ENCODE assay signal across 19 cellular contexts in genomic region chr16:69941251-69942098, GRCh38. TPM values are rescaled to one million over a fixed set of nuclear protein-coding genes. Genes with fewer than 3 reads are reported as not detected.
DNase-seq lines count a peak whose midpoint lies in the region; ATAC-seq and TF ChIP-seq lines count a peak whose summit lies in the region.
"Had no signal": no experiment of that assay in that cellular context is flagged by ENCODE, and none has a peak within 500 bp of the region (broad histone marks: within the 10 kb centered on the region; RNA-seq: fewer than 3 reads in every experiment).

No MANE protein-coding gene starts in this region.

- CTCF ChIA-PET in Caco-2 (lab: Charles Lee) = no interaction called here

- H3K4me1 ChIP-seq in osteoblast (ENCODE audit: insufficient read depth, low read length) = no peaks in the 10 kb centered on the region
- H3K4me1 ChIP-seq in aorta (ENCODE audit: control insufficient read depth in 1 of 2, insufficient read depth in 2 of 2, low read length in 2 of 2) = peaks cover 0 to 6% of the 10 kb centered on the region in 2 donors
- H3K4me1 ChIP-seq in Caco-2 = no peaks in the 10 kb centered on the region
- H3K4me1 ChIP-seq: A549 had no signal

- peak; percentile 13 for ATAC-seq in aorta (ENCODE audit: low FRiP score)
- ATAC-seq: A549, gastroesophageal sphincter, Panc1, SK-N-SH treated with all-trans-retinoic acid at 6 μM for 48 hours had no signal

- no peak overlapping the region for H3K27ac Mint-ChIP-seq in Caco-2 (ENCODE audit: unreplicated experiment)
- H3K27ac Mint-ChIP-seq: CD4-positive, alpha-beta T cell had no signal

- H3K36me3 Mint-ChIP-seq in Caco-2 (ENCODE audit: insufficient read depth, unreplicated experiment) = peaks cover 10% of the 10 kb centered on the region

- TF ChIP-seq CTCF in fibroblast of villous mesenchyme (IDR thresholded peaks at IDR 0.05; ENCODE audit: insufficient read depth, low read depth, low read length) = no peak
- TF ChIP-seq CTCF in osteoblast (IDR thresholded peaks at IDR 0.05; ENCODE audit: extremely low read depth, low read depth, low read length) = no peak
- no peak for TF ChIP-seq CTCF in Caco-2 (IDR thresholded peaks at IDR 0.05; ENCODE audit: insufficient read depth in 1 of 2, low read depth in 1 of 2, low read length in 1 of 2, severe bottlenecking in 1 of 2, unreplicated experiment in 1 of 2)

- H3K27ac ChIP-seq in osteoblast (ENCODE audit: low read depth, low read length) (no peak overlapping the region), aorta (ENCODE audit: low read depth in 1 of 2, low read length in 2 of 2) (peak overlapping the region in 1 of 2 donors; percentile 79)
- H3K27ac ChIP-seq: A549, gastroesophageal sphincter, ovary had no signal

- H3K4me2 ChIP-seq in osteoblast (ENCODE audit: insufficient read depth, low read length) = no peak overlapping the region
- H3K4me2 ChIP-seq: A549 had no signal

- no peaks in the 10 kb centered on the region for H3K4me1 Mint-ChIP-seq in Caco-2 (ENCODE audit: low read depth, unreplicated experiment)

- H3K9me3 ChIP-seq in osteoblast (ENCODE audit: low read depth, low read length) (no peaks in the 10 kb centered on the region), aorta (ENCODE audit: control insufficient read depth, low read length) (no peaks in the 10 kb centered on the region), Caco-2 (no peaks in the 10 kb centered on the region)
- H3K9me3 ChIP-seq: A549, gastroesophageal sphincter, ovary had no signal

- BruUV-seq in Caco-2 (replicated peaks; lab: Mats Ljungman, UMichigan) = no TSS peak

- intact Hi-C loops in aorta (cut with DNase I) (no loop called here), Caco-2 (cut with micrococcal nuclease; ENCODE audit: unreplicated experiment) (no loop called here)

- no peak overlapping the region for H3K4me3 Mint-ChIP-seq in Caco-2 (ENCODE audit: unreplicated experiment)
- H3K4me3 Mint-ChIP-seq: CD4-positive, alpha-beta T cell had no signal

- H3K27me3 Mint-ChIP-seq in Caco-2 (ENCODE audit: insufficient read depth, unreplicated experiment) = no peaks in the 10 kb centered on the region
- H3K27me3 Mint-ChIP-seq: CD4-positive, alpha-beta T cell had no signal

- no peaks in the 10 kb centered on the region for H3K79me2 ChIP-seq in osteoblast (ENCODE audit: insufficient read depth, low read length)

- no peak overlapping the region for H3K4me3 ChIP-seq in fibroblast of villous mesenchyme (ENCODE audit: low read depth, low read length)
- no peak overlapping the region for H3K4me3 ChIP-seq in osteoblast (ENCODE audit: insufficient read depth, low read length)
- H3K4me3 ChIP-seq in aorta (ENCODE audit: low read length in 2 of 2) = no peak overlapping the region
- H3K4me3 ChIP-seq in Caco-2 (ENCODE audit: low read depth, low read length) = no peak overlapping the region
- H3K4me3 ChIP-seq: A549, gastroesophageal sphincter, ovary, skin epidermis had no signal

- peak; percentile 2 for DNase-seq in stimulated activated CD4-positive, alpha-beta T cell treated with anti-CD3 and anti-CD28 coated beads, Interleukin-4, amount 100 ng/mL, for 24 hours
- DNase-seq in stimulated activated CD4-positive, alpha-beta T cell treated with anti-CD3 and anti-CD28 coated beads, Interleukin-2, amount 100 ng/mL, for 24 hours = no peak
- peak; percentile 28 for DNase-seq in fibroblast of villous mesenchyme (ENCODE audit: low read depth)
- peak; percentile 63 for DNase-seq in osteoblast (ENCODE audit: insufficient read length, low spot score, missing footprints)
- DNase-seq in aorta = peak in 1 of 2 donors; percentile 74
- DNase-seq in stimulated activated CD4-positive, alpha-beta T cell treated with anti-CD3 and anti-CD28 coated beads, Interleukin-4, amount 100 ng/mL, for 1 hour = no peak
- no peak for DNase-seq in Caco-2
- DNase-seq in NK-92 treated with Interleukin-12 subunit alpha and Interleukin-12 subunit beta, amount 100 ng/mL, for 24 hours (lab: John Stamatoyannopoulos, UW) = no peak
- DNase-seq: activated CD4-positive, alpha-beta T cell treated with anti-CD3 and anti-CD28 coated beads for 48 hours; activated naive CD4-positive, alpha-beta T cell; CD4-positive, alpha-beta T cell; left cardiac atrium; NCI-H748 treated with DMSO at 0.1 percent for 48 hours had no signal

- POLR2A ChIA-PET in Caco-2 (lab: Charles Lee) = no interaction called here

- peaks cover 12% of the 10 kb centered on the region for H4K20me1 ChIP-seq in osteoblast (ENCODE audit: insufficient read depth, low read length)

- peaks cover 49% of the 10 kb centered on the region for H3K36me3 ChIP-seq in osteoblast (ENCODE audit: insufficient read depth, low read length)
- H3K36me3 ChIP-seq in aorta (ENCODE audit: control insufficient read depth in 1 of 2, insufficient read depth in 2 of 2, low read length in 1 of 2) = peaks cover 0 to 24% of the 10 kb centered on the region in 2 donors
- H3K36me3 ChIP-seq in Caco-2 (ENCODE audit: control insufficient read depth, insufficient read depth, low read length) = peaks cover 3% of the 10 kb centered on the region
- H3K36me3 ChIP-seq: ovary had no signal

- H3K9me3 Mint-ChIP-seq in Caco-2 (ENCODE audit: unreplicated experiment) = no peaks in the 10 kb centered on the region
- H3K9me3 Mint-ChIP-seq: CD4-positive, alpha-beta T cell had no signal

- WGBS in aorta, 2 donors = 35 to 40% methylated on average over 28 of the region's 28 CpGs

- H3K27me3 ChIP-seq in osteoblast (ENCODE audit: insufficient read depth, low read length) (no peaks in the 10 kb centered on the region), aorta (ENCODE audit: control insufficient read depth in 1 of 2, insufficient read depth in 2 of 2, low read length in 1 of 2) (no peaks in the 10 kb centered on the region), Caco-2 (replicated peaks; ENCODE audit: control insufficient read depth, insufficient read depth, low read length) (no peaks in the 10 kb centered on the region)
- H3K27me3 ChIP-seq: gastroesophageal sphincter, ovary had no signal

- H2AFZ ChIP-seq in osteoblast (ENCODE audit: low read length) = no peak overlapping the region

RNA-seq across cellular contexts. Expression of gene CLEC18A, which starts 9.7 kb away (rescaled TPM):
- 0.32 and 0.86 TPM in 2 replicates for total RNA-seq in fibroblast of villous mesenchyme
- total RNA-seq in osteoblast = 0.29 and 1.1 TPM in 2 replicates
- total RNA-seq in aorta = 1 to 10 TPM; 1.9 to 3.0 TPM
- 10 to 100 TPM in 1 of 2 donors, 1 to 10 TPM in 1; 2.6 to 41.6 TPM for polyA plus RNA-seq in aorta
- 1.3 and 1.6 TPM in 2 replicates for total RNA-seq in Caco-2 (2022)

Comparison
In these comparisons a context has a peak if more than half of its experiments do, and no peak if none do; other contexts are left out.
1. DNase-seq: peak in stimulated activated CD4-positive, alpha-beta T cell treated with anti-CD3 and anti-CD28 coated beads, Interleukin-4, amount 100 ng/mL, for 24 hours (single experiment), fibroblast of villous mesenchyme (single experiment) and osteoblast (single experiment); none in stimulated activated CD4-positive, alpha-beta T cell treated with anti-CD3 and anti-CD28 coated beads, Interleukin-2, amount 100 ng/mL, for 24 hours (0 of 2), stimulated activated CD4-positive, alpha-beta T cell treated with anti-CD3 and anti-CD28 coated beads, Interleukin-4, amount 100 ng/mL, for 1 hour (single experiment), Caco-2 (0 of 2) and NK-92 treated with Interleukin-12 subunit alpha and Interleukin-12 subunit beta, amount 100 ng/mL, for 24 hours (single experiment).